8 cellular contexts compared by ENCODE assay signal in the genomic region with DNA sequence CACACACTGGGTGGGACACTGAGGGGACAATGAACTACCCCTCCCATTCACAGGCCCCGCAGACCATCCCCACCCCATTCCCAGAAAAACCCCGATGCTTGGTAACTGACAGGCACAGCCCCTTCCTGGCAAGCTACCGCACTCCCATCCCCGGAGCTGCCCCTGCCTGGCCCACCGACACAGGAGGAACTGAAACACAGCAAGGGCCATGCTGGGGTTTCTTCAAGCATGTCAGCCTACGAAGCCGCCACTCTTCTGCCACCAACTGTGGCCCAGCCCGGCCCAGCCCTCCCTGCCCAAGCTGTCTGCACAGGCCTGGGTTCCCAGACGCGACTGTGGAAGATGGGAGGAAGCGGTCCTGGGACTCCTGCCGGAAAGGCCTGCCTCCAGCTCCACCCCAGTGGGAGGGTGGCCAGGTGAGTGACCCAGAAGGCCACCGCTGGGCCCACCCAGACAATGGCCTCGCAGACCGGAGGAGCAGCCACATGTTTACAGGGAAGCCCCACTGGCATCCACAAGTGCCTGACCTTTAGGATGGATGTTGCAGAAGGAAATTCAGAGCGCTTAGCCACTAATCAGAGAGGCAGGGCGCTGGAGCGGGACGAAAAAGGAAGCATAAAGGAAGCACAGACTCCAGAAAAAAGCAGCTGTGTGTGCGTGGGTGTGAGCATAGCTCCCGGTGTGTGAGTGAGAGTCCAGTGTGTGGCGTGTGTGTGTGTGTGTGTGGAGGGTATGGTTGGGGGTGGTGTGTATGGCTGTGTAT. TPM values are rescaled to one million over a fixed set of nuclear protein-coding genes. Genes with fewer than 3 reads are reported as not detected.
A peak's percentile ranks its signal among the peaks of the same experiment; 100 is the strongest.
DNase-seq lines count a peak whose midpoint lies in the region; ATAC-seq and TF ChIP-seq lines count a peak whose summit lies in the region.

No MANE protein-coding gene starts in this region.

- H3K4me1 ChIP-seq in left lung (peaks cover 26 to 98% of the 10 kb centered on the region in 2 donors), thyroid gland (peaks cover 0 to 16% of the 10 kb centered on the region in 2 donors)

- ATAC-seq in GM18505 (IDR thresholded peaks at IDR 0.05; ENCODE audit: unreplicated experiment) (peak; percentile 39), HG03135 (IDR thresholded peaks at IDR 0.05; ENCODE audit: unreplicated experiment) (peak; percentile 23), left lung (peak; percentile 17), GM21737 (IDR thresholded peaks at IDR 0.05; ENCODE audit: unreplicated experiment) (no peak)

- H3K36me3 ChIP-seq in left lung (peaks cover 0 to 17% of the 10 kb centered on the region in 2 donors), thyroid gland (no peaks in the 10 kb centered on the region)

- WGBS in thyroid gland, 2 donors, result 63% methylated on average over 14 to 18 of the region's 22 CpGs

- H3K27me3 ChIP-seq in left lung (no peaks in the 10 kb centered on the region), thyroid gland (no peaks in the 10 kb centered on the region)

- DNase-seq in activated T-cell treated with anti-CD3 and anti-CD28 coated beads, Interleukin-2, amount 50 U/mL, for 48 hours, result peak; percentile 55 to 59
- DNase-seq in left lung (peak in 1 of 2 donors; percentile 81), thyroid gland (no peak), HEK293T (ENCODE audit: extremely low spot score) (no peak), cortex of kidney (lab: John Stamatoyannopoulos, UW) (no peak)

- TF ChIP-seq POLR2A in GM18505 (IDR thresholded peaks at IDR 0.05; ENCODE audit: borderline replicate concordance, extremely low read depth, insufficient read depth, insufficient read length), result no peak
- TF ChIP-seq POLR2A in thyroid gland (IDR thresholded peaks at IDR 0.05), result no peak

- H3K9me3 ChIP-seq in left lung, result no peaks in the 10 kb centered on the region
- H3K9me3 ChIP-seq in thyroid gland, result no peaks in the 10 kb centered on the region

- POLR2A ChIA-PET in HEK293T (lab: Yijun Ruan, JAX), result no interaction called here

- H3K27ac ChIP-seq in left lung, result peak overlapping the region; percentile 90 to 98
- peak overlapping the region; percentile 11 to 66 (median 52) for H3K27ac ChIP-seq in thyroid gland

- TF ChIP-seq CTCF in left lung (IDR thresholded peaks at IDR 0.05) (no peak), thyroid gland (IDR thresholded peaks at IDR 0.05) (no peak)

- CTCF ChIA-PET in HEK293T (lab: Yijun Ruan, JAX), result no interaction called here

- intact Hi-C loops in left lung (cut with DNase I), result no loop called here
- intact Hi-C loops in thyroid gland (cut with DNase I), result no loop called here

- H3K4me3 ChIP-seq in left lung (peak overlapping the region in 1 of 2 donors; percentile 32), thyroid gland (replicated peaks in 1 of 3) (no peak overlapping the region)

TF ChIP-seq in HEK293T, 16 proteins besides CTCF, POLR2A, EP300 and RAD21:
- TF ChIP-seq HDGF (IDR thresholded peaks at IDR 0.05; ENCODE audit: borderline replicate concordance) (no peak), FOXM1 (IDR thresholded peaks at IDR 0.05; ENCODE audit: borderline replicate concordance) (no peak), TARDBP (IDR thresholded peaks at IDR 0.05) (no peak), ELF4 (IDR thresholded peaks at IDR 0.05) (no peak), BHLHE40 (IDR thresholded peaks at IDR 0.05; ENCODE audit: borderline replicate concordance) (no peak), SUZ12 (IDR thresholded peaks at IDR 0.05) (no peak), FOXA1 (IDR thresholded peaks at IDR 0.05) (no peak), NFRKB (IDR thresholded peaks at IDR 0.05) (no peak), CTBP1 (IDR thresholded peaks at IDR 0.05; ENCODE audit: borderline replicate concordance) (no peak), L3MBTL2 (conservative IDR thresholded peaks at IDR 0.05) (no peak), LEF1 (IDR thresholded peaks at IDR 0.05; ENCODE audit: borderline replicate concordance) (no peak)

RNA-seq across cellular contexts. Expression of a gene that starts 10.2 kb away (rescaled TPM):
- total RNA-seq in left lung (10 to 100 TPM; 38.7 to 71.5 TPM), thyroid gland (10 to 100 TPM in 1 of 4 donors, 1 to 10 TPM in 3; 5.7 to 13.2 (median 8.8) TPM)

Comparison
In these comparisons a context has a peak if more than half of its experiments do, and no peak if none do; other contexts are left out.
1. DNase-seq: peak in activated T-cell treated with anti-CD3 and anti-CD28 coated beads, Interleukin-2, amount 50 U/mL, for 48 hours (2 of 2); none in thyroid gland (0 of 2), HEK293T (single experiment) and cortex of kidney (single experiment).